Comparison of ENCODE assay signal across 24 cellular contexts in genomic region chr6:108408861-108409260, GRCh38.
DNase-seq lines count a peak whose midpoint lies in the region; ATAC-seq, FAIRE-seq and TF ChIP-seq lines count a peak whose summit lies in the region.
"Had no signal": no experiment of that assay in that cellular context is flagged by ENCODE, and none has a peak within 500 bp of the region (broad histone marks: within the 10 kb centered on the region; RNA-seq: fewer than 3 reads in every experiment).

No MANE protein-coding gene starts in this region.

- POLR2A ChIA-PET in HepG2 (lab: Yijun Ruan, JAX), result no interaction called here
- POLR2A ChIA-PET in A673 (lab: Charles Lee; ENCODE audit: low non-redundant PET), result no interaction called here

- H3K4me1 ChIP-seq in liver (ENCODE audit: control insufficient read depth in 4 of 4, insufficient read depth in 4 of 4, low read length in 3 of 4) (peaks cover 4 to 25% (median 13%) of the 10 kb centered on the region in 4 donors), HepG2 (ENCODE audit: insufficient read depth, low read length) (peaks cover 12% of the 10 kb centered on the region), hepatocyte (ENCODE audit: insufficient read depth) (peaks cover 4% of the 10 kb centered on the region), right lobe of liver (peaks cover 0 to 18% (median 0%) of the 10 kb centered on the region in 4 donors), A673 (ENCODE audit: insufficient read depth, low read length, poor library complexity, severe bottlenecking) (no peaks in the 10 kb centered on the region)
- H3K4me1 ChIP-seq: A549, BE2C, BLaER1 had no signal

- no peak for FAIRE-seq in HepG2 (lab: Jason Lieb, UNC)
- FAIRE-seq: A549, G401.6, GM12891, GM18507, GM19239 had no signal

- no peak for ATAC-seq in HepG2
- peak in 3 of 4 donors; percentile 43 to 60 (median 47) for ATAC-seq in right lobe of liver
- ATAC-seq: A549 had no signal

- no peak for TF ChIP-seq EP300 in HepG2 (IDR thresholded peaks at IDR 0.05; ENCODE audit: low read depth in 2 of 2, low read length in 2 of 2)
- TF ChIP-seq EP300 in HepG2 (CRISPR knock-in tag; IDR thresholded peaks at IDR 0.05; ENCODE audit: borderline replicate concordance), result no peak

- H3K4me3 ChIP-seq in liver (ENCODE audit: low read depth in 1 of 3, low read length in 3 of 3) (no peak overlapping the region), HepG2 (replicated peaks in 1 of 3; ENCODE audit: insufficient read depth in 1 of 3, low read depth in 2 of 3, low read length in 3 of 3) (no peak overlapping the region), hepatocyte (no peak overlapping the region), right lobe of liver (no peak overlapping the region), A673 (ENCODE audit: low read depth, low read length, poor library complexity, severe bottlenecking) (no peak overlapping the region)
- H3K4me3 ChIP-seq: A549, BLaER1 had no signal

- H2AFZ ChIP-seq in HepG2 (ENCODE audit: low read length) (no peak overlapping the region), hepatocyte (no peak overlapping the region)

- H3K27me3 ChIP-seq in liver (ENCODE audit: control insufficient read depth in 4 of 4, insufficient read depth in 4 of 4, low read length in 3 of 4) (no peaks in the 10 kb centered on the region), HepG2 (ENCODE audit: control insufficient read depth in 1 of 2, insufficient read depth in 2 of 2, low read length in 2 of 2) (no peaks in the 10 kb centered on the region), hepatocyte (no peaks in the 10 kb centered on the region), right lobe of liver (no peaks in the 10 kb centered on the region), A673 (replicated peaks; ENCODE audit: insufficient read depth, low read depth, low read length, poor library complexity) (no peaks in the 10 kb centered on the region)
- H3K27me3 ChIP-seq: BE2C, BLaER1 had no signal

- H3K36me3 ChIP-seq in liver (ENCODE audit: control insufficient read depth in 4 of 4, insufficient read depth in 3 of 4, low read depth in 1 of 4, low read length in 3 of 4), result no peaks in the 10 kb centered on the region
- H3K36me3 ChIP-seq in HepG2 (replicated peaks in 1 of 2; ENCODE audit: control insufficient read depth in 1 of 2, insufficient read depth in 2 of 2, low read length in 2 of 2), result no peaks in the 10 kb centered on the region
- no peaks in the 10 kb centered on the region for H3K36me3 ChIP-seq in hepatocyte (replicated peaks; ENCODE audit: insufficient read depth, low read depth)
- H3K36me3 ChIP-seq in right lobe of liver, result no peaks in the 10 kb centered on the region
- H3K36me3 ChIP-seq in A673 (ENCODE audit: insufficient read depth, low read length, poor library complexity, severe bottlenecking), result no peaks in the 10 kb centered on the region
- H3K36me3 ChIP-seq: BE2C had no signal

- H4K20me1 ChIP-seq in HepG2 (ENCODE audit: insufficient read depth, low read length) (no peaks in the 10 kb centered on the region), hepatocyte (ENCODE audit: insufficient read depth, poor library complexity, severe bottlenecking) (no peaks in the 10 kb centered on the region)
- H4K20me1 ChIP-seq: BLaER1 had no signal

- BruUV-seq in HepG2 (replicated peaks; lab: Mats Ljungman, UMichigan) (no TSS peak), A673 (replicated peaks; lab: Mats Ljungman, UMichigan) (no TSS peak)

- CTCF ChIA-PET in HepG2 (lab: Yijun Ruan, JAX; ENCODE audit: low intra/inter-chr PET ratio, low total read pairs), result no interaction called here
- CTCF ChIA-PET in A673 (lab: Charles Lee), result no interaction called here

- H3K4me2 ChIP-seq in HepG2 (ENCODE audit: low read depth, low read length), result no peak overlapping the region
- H3K4me2 ChIP-seq in hepatocyte, result no peak overlapping the region
- H3K4me2 ChIP-seq: A549, BLaER1 had no signal

- H3K27ac ChIP-seq in liver (ENCODE audit: low read depth in 1 of 2, low read length in 2 of 2) (peak overlapping the region; percentile 59 to 65), HepG2 (ENCODE audit: extremely low read length, insufficient read depth, low read length) (no peak overlapping the region), hepatocyte (peak overlapping the region; percentile 38), right lobe of liver (peak overlapping the region; percentile 25 to 87 (median 81)), A673 (ENCODE audit: low read depth, low read length, poor library complexity, severe bottlenecking) (no peak overlapping the region)
- H3K27ac ChIP-seq: 22Rv1, A549, BLaER1 had no signal

- 35% methylated on average over 3 of the region's 3 CpGs for WGBS in liver
- 97% methylated on average over 3 of the region's 3 CpGs for WGBS in HepG2 (ENCODE audit: low lambda C conversion rate)
- 82% methylated on average over 3 of the region's 3 CpGs for WGBS in hepatocyte (ENCODE audit: low lambda C conversion rate, missing lambda C conversion rate)
- 24% methylated on average over 3 of the region's 3 CpGs for WGBS in right lobe of liver (ENCODE audit: insufficient coverage, low coverage, low lambda C conversion rate, missing lambda C conversion rate)

- no peak for DNase-seq in HepG2 (ENCODE audit: low spot score)
- DNase-seq in hepatocyte (ENCODE audit: low spot score), result no peak
- no peak for DNase-seq in right lobe of liver
- DNase-seq in A673 (ENCODE audit: low spot score), result no peak
- DNase-seq in DMS114 treated with DMSO at 0.1 percent for 48 hours (lab: John Stamatoyannopoulos, UW; ENCODE audit: unreplicated experiment), result no peak
- DNase-seq in activated CD8-positive, alpha-beta memory T cell treated with anti-CD3 and anti-CD28 coated beads, Interleukin-2, amount 50 U/mL, for 48 hours, result no peak
- DNase-seq: ACHN; BE2C; C1 segment of cervical spinal cord; CD4-positive, alpha-beta memory T cell; CD4-positive, CD25-positive, alpha-beta regulatory T cell; CD8-positive, alpha-beta memory T cell; COR-L47; DMS 273 treated with DMSO at 0.1 percent for 48 hours; DMS79 treated with DMSO at 0.1 percent for 48 hours; GF-D8 had no signal

- no peak for TF ChIP-seq RAD21 in liver (IDR thresholded peaks at IDR 0.05)
- no peak for TF ChIP-seq RAD21 in HepG2 (CRISPR knock-in tag; IDR thresholded peaks at IDR 0.05)

- intact Hi-C loops in HepG2 (cut with micrococcal nuclease; ENCODE audit: unreplicated experiment) (no loop called here), right lobe of liver (cut with DNase I) (no loop called here), A673 (cut with micrococcal nuclease; ENCODE audit: unreplicated experiment) (no loop called here)

- H3K79me2 ChIP-seq in HepG2 (ENCODE audit: insufficient read depth, low read length) (no peaks in the 10 kb centered on the region), hepatocyte (no peaks in the 10 kb centered on the region)

- in situ Hi-C loops in HepG2 (cut with HindIII; ENCODE audit: extremely low pct_ligation_motif_present, low pct_unique_long_range_greater_than_20kb), result no loop called here

- H3K9me3 ChIP-seq in liver (ENCODE audit: control insufficient read depth in 4 of 4, low read length in 3 of 4) (no peaks in the 10 kb centered on the region), HepG2 (ENCODE audit: low read length) (no peaks in the 10 kb centered on the region), hepatocyte (ENCODE audit: low read depth) (no peaks in the 10 kb centered on the region), right lobe of liver (no peaks in the 10 kb centered on the region), A673 (ENCODE audit: low read depth, low read length, poor library complexity, severe bottlenecking) (no peaks in the 10 kb centered on the region)
- H3K9me3 ChIP-seq: BE2C had no signal

- TF ChIP-seq POLR2A in HepG2 (IDR thresholded peaks at IDR 0.05; ENCODE audit: insufficient read depth in 1 of 2, low read depth in 2 of 2, low read length in 2 of 2) (no peak), right lobe of liver (IDR thresholded peaks at IDR 0.05) (no peak)

- TF ChIP-seq CTCF in liver (IDR thresholded peaks at IDR 0.05; ENCODE audit: low read depth, low read length, missing input control) (no peak), HepG2 (CRISPR knock-in tag; IDR thresholded peaks at IDR 0.05) (no peak), hepatocyte (IDR thresholded peaks at IDR 0.05; ENCODE audit: poor library complexity) (no peak), right lobe of liver (IDR thresholded peaks at IDR 0.05) (no peak), A673 (conservative IDR thresholded peaks at IDR 0.05; ENCODE audit: low read depth, low read length) (no peak)

- H3K9me2 ChIP-seq in hepatocyte (replicated peaks; ENCODE audit: insufficient read depth), result no peaks in the 10 kb centered on the region

- H3K9ac ChIP-seq in liver (ENCODE audit: low read depth in 1 of 2, low read length in 2 of 2), result peak overlapping the region in 1 of 2 donors; percentile 54
- no peak overlapping the region for H3K9ac ChIP-seq in HepG2 (ENCODE audit: insufficient read depth, low read depth, low read length)
- H3K9ac ChIP-seq: BLaER1 had no signal

TF ChIP-seq in liver, 16 proteins besides CTCF, POLR2A, EP300 and RAD21 (continues in another document):
- peak; percentile 6 for TF ChIP-seq TAF1 (conservative IDR thresholded peaks at IDR 0.05)

TF ChIP-seq in HepG2, 621 proteins besides CTCF, POLR2A, EP300 and RAD21:
- TF ChIP-seq CSRNP1 (CRISPR knock-in tag; IDR thresholded peaks at IDR 0.05) (no peak), LBX2 (CRISPR knock-in tag; IDR thresholded peaks at IDR 0.05; ENCODE audit: borderline replicate concordance) (no peak), FOXA1 (IDR thresholded peaks at IDR 0.05) (no peak), FOXA1 (CRISPR knock-in tag; IDR thresholded peaks at IDR 0.05) (no peak), ZNF33B (CRISPR knock-in tag; IDR thresholded peaks at IDR 0.05) (no peak), PAWR (CRISPR knock-in tag; IDR thresholded peaks at IDR 0.05; ENCODE audit: borderline replicate concordance) (no peak), ZNF292 (CRISPR knock-in tag; IDR thresholded peaks at IDR 0.05; ENCODE audit: borderline replicate concordance, low read depth) (no peak)
TF ChIP-seq in HepG2: peak in this region for 0.

Comparison
In these comparisons a context has a peak if more than half of its experiments do, and no peak if none do; other contexts are left out.
1. H3K27ac ChIP-seq: peak in liver (2 of 2), hepatocyte (single experiment) and right lobe of liver (3 of 3); none in HepG2 (single experiment) and A673 (single experiment).